ENCODE assay signal across 2 cellular contexts in the genomic region with DNA sequence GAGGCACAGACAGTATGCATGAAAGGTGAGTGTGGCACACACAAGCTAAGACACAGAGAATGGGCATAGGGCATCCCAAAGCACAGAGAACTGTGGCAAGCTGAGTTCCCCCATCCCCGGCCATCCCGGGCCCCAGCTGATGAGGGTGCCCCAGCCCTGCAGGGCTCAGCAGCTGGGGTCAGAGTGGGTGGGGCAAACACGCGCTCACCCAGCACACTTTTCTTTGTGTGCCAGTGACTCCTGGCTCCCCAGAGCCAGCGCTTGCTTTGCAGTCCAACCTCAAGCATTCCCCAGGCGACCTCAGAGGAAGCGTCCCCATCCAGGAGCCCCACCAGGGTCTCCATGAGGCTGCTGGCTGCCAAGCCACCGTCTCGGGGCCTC.
TF ChIP-seq lines count a peak whose summit lies in the region.

No MANE protein-coding gene starts in this region.

TF ChIP-seq in A549, 52 proteins besides CTCF, POLR2A, EP300 and RAD21:
- TF ChIP-seq ZFP36 (IDR thresholded peaks at IDR 0.05; ENCODE audit: borderline replicate concordance, partially characterized antibody) (no peak), SREBF2 (IDR thresholded peaks at IDR 0.05) (no peak), HOXB5 (CRISPR knock-in tag; IDR thresholded peaks at IDR 0.05) (no peak), NPAS2 (CRISPR knock-in tag; IDR thresholded peaks at IDR 0.05; ENCODE audit: borderline replicate concordance) (no peak), TP53 (CRISPR knock-in tag; IDR thresholded peaks at IDR 0.05) (no peak), FOSB (CRISPR knock-in tag; IDR thresholded peaks at IDR 0.05) (no peak), FOXS1 (CRISPR knock-in tag; IDR thresholded peaks at IDR 0.05) (no peak), HDAC2 (IDR thresholded peaks at IDR 0.05) (no peak), CHD4 (IDR thresholded peaks at IDR 0.05; ENCODE audit: borderline replicate concordance) (no peak), MAX (IDR thresholded peaks at IDR 0.05) (no peak), USF2 (IDR thresholded peaks at IDR 0.05) (no peak), ZNF302 (CRISPR knock-in tag; IDR thresholded peaks at IDR 0.05) (no peak), HMGXB4 (CRISPR knock-in tag; IDR thresholded peaks at IDR 0.05; ENCODE audit: borderline replicate concordance) (no peak), MYC (IDR thresholded peaks at IDR 0.05; ENCODE audit: borderline replicate concordance, low read length) (no peak)
- TF ChIP-seq, protein P1, sequence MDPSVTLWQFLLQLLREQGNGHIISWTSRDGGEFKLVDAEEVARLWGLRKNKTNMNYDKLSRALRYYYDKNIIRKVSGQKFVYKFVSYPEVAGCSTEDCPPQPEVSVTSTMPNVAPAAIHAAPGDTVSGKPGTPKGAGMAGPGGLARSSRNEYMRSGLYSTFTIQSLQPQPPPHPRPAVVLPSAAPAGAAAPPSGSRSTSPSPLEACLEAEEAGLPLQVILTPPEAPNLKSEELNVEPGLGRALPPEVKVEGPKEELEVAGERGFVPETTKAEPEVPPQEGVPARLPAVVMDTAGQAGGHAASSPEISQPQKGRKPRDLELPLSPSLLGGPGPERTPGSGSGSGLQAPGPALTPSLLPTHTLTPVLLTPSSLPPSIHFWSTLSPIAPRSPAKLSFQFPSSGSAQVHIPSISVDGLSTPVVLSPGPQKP (IDR thresholded peaks at IDR 0.05; ENCODE audit: low read depth, low read length): no peak
- TF ChIP-seq, protein P2, sequence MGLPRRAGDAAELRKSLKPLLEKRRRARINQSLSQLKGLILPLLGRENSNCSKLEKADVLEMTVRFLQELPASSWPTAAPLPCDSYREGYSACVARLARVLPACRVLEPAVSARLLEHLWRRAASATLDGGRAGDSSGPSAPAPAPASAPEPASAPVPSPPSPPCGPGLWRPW (IDR thresholded peaks at IDR 0.05): no peak

TF ChIP-seq in IMR-90, 13 proteins besides CTCF, POLR2A, EP300 and RAD21:
- TF ChIP-seq RCOR1 (IDR thresholded peaks at IDR 0.05; ENCODE audit: insufficient replicate concordance, low read length) (no peak), RFX5 (IDR thresholded peaks at IDR 0.05; ENCODE audit: low read depth, low read length) (no peak), FOS (IDR thresholded peaks at IDR 0.05; ENCODE audit: low read depth, low read length) (no peak), BHLHE40 (IDR thresholded peaks at IDR 0.05; ENCODE audit: low read depth, low read length) (no peak), MAZ (IDR thresholded peaks at IDR 0.05; ENCODE audit: borderline replicate concordance, low read depth, low read length) (no peak), USF2 (IDR thresholded peaks at IDR 0.05; ENCODE audit: low read depth, low read length) (no peak), MAFK (IDR thresholded peaks at IDR 0.05; ENCODE audit: low read depth, low read length) (no peak), MXI1 (IDR thresholded peaks at IDR 0.05; ENCODE audit: borderline replicate concordance, low read depth, low read length) (no peak), CEBPB (IDR thresholded peaks at IDR 0.05; ENCODE audit: low read depth, low read length) (no peak), NFE2L2 (IDR thresholded peaks at IDR 0.05; ENCODE audit: low read depth, low read length) (no peak), CHD1 (IDR thresholded peaks at IDR 0.05; ENCODE audit: low read depth, low read length) (no peak), SMC3 (IDR thresholded peaks at IDR 0.05; ENCODE audit: low read depth, low read length) (no peak)
- TF ChIP-seq, protein P1 (IDR thresholded peaks at IDR 0.05; ENCODE audit: borderline replicate concordance, low read depth, low read length): no peak
